In the genomic region with DNA sequence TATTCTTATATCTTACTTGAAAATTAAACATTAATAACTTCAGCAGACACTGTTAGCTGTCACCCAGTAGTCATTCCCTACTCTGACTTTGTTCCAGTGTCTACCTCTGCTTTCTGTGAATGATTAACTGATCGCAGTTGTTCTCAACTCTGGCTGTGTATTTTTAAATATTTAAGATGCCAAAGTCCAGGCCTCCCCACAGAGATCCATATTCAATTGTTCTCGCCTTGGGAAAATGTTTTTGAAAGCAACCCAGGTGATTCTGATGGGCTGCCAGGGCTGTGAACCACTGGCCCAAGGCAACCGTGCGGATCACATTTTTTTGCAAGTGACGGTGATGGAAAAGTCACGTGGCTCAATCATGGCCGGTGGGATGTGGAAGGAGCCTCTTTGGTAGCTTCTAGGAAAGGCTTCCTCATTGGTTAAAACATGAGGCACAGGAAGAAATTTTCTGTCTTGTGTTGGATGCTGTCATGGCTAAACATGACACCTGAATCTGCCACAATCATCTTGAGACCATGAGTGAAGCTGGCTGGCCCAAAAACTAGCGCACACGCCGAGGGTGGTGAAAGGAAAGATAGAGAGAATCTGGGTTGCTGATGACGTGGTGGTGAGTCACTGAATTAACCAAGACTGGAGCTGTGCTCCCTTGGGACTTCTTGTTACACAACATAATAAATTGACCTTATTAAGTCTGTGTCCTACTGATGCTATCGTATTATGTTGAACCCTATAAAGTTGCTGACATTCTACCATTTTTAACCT, we compare ENCODE assay signal across 7 cellular contexts. TPM values are rescaled to one million over a fixed set of nuclear protein-coding genes. Genes with fewer than 3 reads are reported as not detected.
DNase-seq lines count a peak whose midpoint lies in the region; ATAC-seq and TF ChIP-seq lines count a peak whose summit lies in the region.

No MANE protein-coding gene starts in this region.

- H3K18ac ChIP-seq in H9 (ENCODE audit: insufficient read length, low read depth, low read length): no peak overlapping the region

- H2BK20ac ChIP-seq in H9 (ENCODE audit: low read depth, low read length, poor library complexity, severe bottlenecking): no peak overlapping the region

- no peak overlapping the region for H4K91ac ChIP-seq in H9 (ENCODE audit: insufficient read length, low read depth, low read length)

- WGBS in H9 (ENCODE audit: extremely low coverage, insufficient read length, low lambda C conversion rate): no CpG with 5 or more reads among the region's 12 CpGs

- H3K4me1 ChIP-seq in H9 (ENCODE audit: insufficient read depth, low read length) (no peaks in the 10 kb centered on the region), skeletal muscle tissue (ENCODE audit: control insufficient read depth in 3 of 3, insufficient read depth in 3 of 3, low read length in 3 of 3) (peaks cover 15 to 28% (median 21%) of the 10 kb centered on the region in 3 donors)

- H2BK5ac ChIP-seq in H9 (ENCODE audit: insufficient read length, low read length): no peak overlapping the region

- H2AFZ ChIP-seq in H9 (ENCODE audit: low read length): peak overlapping the region; percentile 37

- H3K4me3 Mint-ChIP-seq in H9: no peak overlapping the region

- H3K36me3 ChIP-seq in skeletal muscle tissue (ENCODE audit: control insufficient read depth in 3 of 3, insufficient read depth in 3 of 3, low read length in 3 of 3): no peaks in the 10 kb centered on the region

- ATAC-seq in GM19324 (IDR thresholded peaks at IDR 0.05; ENCODE audit: low FRiP score, unreplicated experiment): no peak

- no peak overlapping the region for H4K8ac ChIP-seq in H9 (replicated peaks; ENCODE audit: insufficient read length, low read depth, low read length)

- no peaks in the 10 kb centered on the region; the same call in none of the 2 replicates for H3K27me3 Mint-ChIP-seq in H9 (ENCODE audit: low read depth)

- no peak overlapping the region for H3K9ac ChIP-seq in H9 (ENCODE audit: extremely low read depth, insufficient read length, low read length)
- H3K9ac ChIP-seq in skeletal muscle tissue (ENCODE audit: low read depth in 1 of 3, low read length in 3 of 3): no peak overlapping the region

- no peak overlapping the region for H2AK5ac ChIP-seq in H9 (ENCODE audit: insufficient read length, low read length)

- H3K4ac ChIP-seq in H9 (ENCODE audit: low read depth, low read length): no peak overlapping the region

- no peak overlapping the region for H2BK15ac ChIP-seq in H9 (ENCODE audit: low read depth, low read length)

- no peak overlapping the region for H3K14ac ChIP-seq in H9 (ENCODE audit: insufficient read depth, low read length)

- no peak overlapping the region for H3K27ac Mint-ChIP-seq in H9

- H3K9me3 ChIP-seq in H9 (ENCODE audit: control insufficient read depth, low read depth, low read length): no peaks in the 10 kb centered on the region
- H3K9me3 ChIP-seq in skeletal muscle tissue (ENCODE audit: control insufficient read depth in 3 of 3, low read length in 3 of 3): no peaks in the 10 kb centered on the region

- H3K27ac ChIP-seq in H9 (ENCODE audit: insufficient read length, low read depth, low read length) (no peak overlapping the region), skeletal muscle tissue (ENCODE audit: low read depth, low read length) (peak overlapping the region; percentile 7)

- no peak overlapping the region for H3K4me2 ChIP-seq in H9 (ENCODE audit: insufficient read depth, insufficient read length, low read length)

- no peaks in the 10 kb centered on the region for H3K4me1 Mint-ChIP-seq in H9

- H3K4me3 ChIP-seq in fibroblast of the aortic adventitia (ENCODE audit: low read depth, low read length) (no peak overlapping the region), skeletal muscle tissue (ENCODE audit: low read length in 3 of 3) (no peak overlapping the region)

- no peaks in the 10 kb centered on the region for H3K79me2 ChIP-seq in H9 (ENCODE audit: insufficient read depth, low read length)

- no peak overlapping the region for H3T11ph ChIP-seq in H9 (ENCODE audit: low read length)

- no peaks in the 10 kb centered on the region for H3K79me1 ChIP-seq in H9 (ENCODE audit: insufficient read depth, low read depth, low read length, poor library complexity, severe bottlenecking)

- no peak overlapping the region for H2BK12ac ChIP-seq in H9 (ENCODE audit: insufficient read length, low read depth, low read length)

- H4K20me1 ChIP-seq in H9 (ENCODE audit: control insufficient read depth, insufficient read depth, insufficient read length): no peaks in the 10 kb centered on the region

- no peaks in the 10 kb centered on the region for H3K23me2 ChIP-seq in H9 (ENCODE audit: insufficient read length, low read depth, low read length, poor library complexity, severe bottlenecking)

- H3K36me3 Mint-ChIP-seq in H9 (ENCODE audit: insufficient read depth in 1 of 3, low read depth in 3 of 3): no peaks in the 10 kb centered on the region; a peak in 1 of 7 replicates

- no peak overlapping the region for H3K56ac ChIP-seq in H9 (ENCODE audit: insufficient read length, low read depth, low read length)

- TF ChIP-seq CTCF in H9 (conservative IDR thresholded peaks at IDR 0.05): no peak
- TF ChIP-seq CTCF in fibroblast of the aortic adventitia (IDR thresholded peaks at IDR 0.05; ENCODE audit: insufficient read depth, low read length): no peak

- no peak overlapping the region for H3K23ac ChIP-seq in H9 (ENCODE audit: insufficient read length, low read depth, low read length)

- H2BK120ac ChIP-seq in H9 (ENCODE audit: low read depth, low read length, poor library complexity, severe bottlenecking): no peak overlapping the region

- H4K5ac ChIP-seq in H9 (ENCODE audit: insufficient read length, low read depth, low read length): no peak overlapping the region

- H3K9me3 Mint-ChIP-seq in H9: no peaks in the 10 kb centered on the region

- DNase-seq in H9 (no peak), RPMI7951 (ENCODE audit: low read depth) (peak; percentile 91), fibroblast of the aortic adventitia (ENCODE audit: low read depth) (peak; percentile 99), NCI-H187 treated with DMSO at 0.1 percent for 48 hours (lab: John Stamatoyannopoulos, UW) (no peak), COR-L47 (lab: John Stamatoyannopoulos, UW) (no peak)

- H3K27me3 ChIP-seq in H9 (ENCODE audit: insufficient read depth, low read length): no peaks in the 10 kb centered on the region
- H3K27me3 ChIP-seq in skeletal muscle tissue (ENCODE audit: control insufficient read depth in 3 of 3, insufficient read depth in 3 of 3, low read length in 3 of 3): no peaks in the 10 kb centered on the region

RNA-seq across cellular contexts. Expression of a gene that starts 37.2 kb away (rescaled TPM):
- total RNA-seq in H9 (2021) (0.70 and 0.74 TPM in 2 replicates), fibroblast of the aortic adventitia (ENCODE audit: low replicate concordance) (0.82 TPM in 1 of 2 replicates, not detected in the other), skeletal muscle tissue (0.52 TPM)
- total RNA-seq in RPMI7951 (2014; rRNA removed; shearing (Covaris generic)): not detected in 2 replicates

RNA-seq across cellular contexts. Expression of a gene that starts 43.4 kb away (rescaled TPM):
- 83.2 and 83.4 TPM in 2 replicates for total RNA-seq in H9 (2021)
- total RNA-seq in RPMI7951 (2014; rRNA removed; shearing (Covaris generic)): 73.6 and 86.6 TPM in 2 replicates
- total RNA-seq in fibroblast of the aortic adventitia (ENCODE audit: low replicate concordance): 78.9 and 110 TPM in 2 replicates
- 35.5 TPM for total RNA-seq in skeletal muscle tissue

Comparison
In these comparisons a context has a peak if more than half of its experiments do, and no peak if none do; other contexts are left out.
1. DNase-seq: peak in RPMI7951 (single experiment) and fibroblast of the aortic adventitia (single experiment); none in H9 (single experiment), NCI-H187 treated with DMSO at 0.1 percent for 48 hours (single experiment) and COR-L47 (single experiment).